ENCODE assay signal across 10 cellular contexts in the genomic region with DNA sequence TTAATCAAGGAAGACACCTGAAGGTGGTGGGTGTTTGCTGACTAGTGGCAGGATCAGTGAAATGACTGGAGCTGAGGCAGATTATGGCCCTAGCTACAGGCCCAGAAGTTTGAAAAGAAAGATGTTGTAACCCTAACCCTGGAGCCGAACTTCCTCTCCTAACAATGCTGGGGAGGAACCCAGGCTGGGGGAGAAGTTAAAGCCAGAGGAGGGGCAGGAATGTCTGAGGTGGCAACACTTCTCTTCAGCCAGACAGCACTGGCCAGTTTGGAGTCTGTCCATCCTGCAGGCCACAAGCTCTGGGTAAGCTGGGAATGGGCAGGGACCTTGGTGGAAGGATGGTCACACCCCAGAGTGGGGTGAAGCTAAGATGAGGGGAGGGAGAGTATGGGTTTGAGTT. TPM values are rescaled to one million over a fixed set of nuclear protein-coding genes. Genes with fewer than 3 reads are reported as not detected.
DNase-seq lines count a peak whose midpoint lies in the region; ATAC-seq and TF ChIP-seq lines count a peak whose summit lies in the region.
"Had no signal": no experiment of that assay in that cellular context is flagged by ENCODE, and none has a peak within 500 bp of the region (broad histone marks: within the 10 kb centered on the region; RNA-seq: fewer than 3 reads in every experiment).

LST1 (plus strand) TSS at position 265 of the 400 bp plus-strand sequence. CDS start 1,023 bp downstream, outside the sequence.

- H3K36me3 ChIP-seq in lower lobe of right lung: no peaks in the 10 kb centered on the region
- H3K36me3 ChIP-seq: esophagus squamous epithelium had no signal

- H3K27ac ChIP-seq in lower lobe of right lung: peak within 1 kb of the TSS; percentile 64

- H3K27me3 Mint-ChIP-seq in stimulated activated naive CD8-positive, alpha-beta T cell treated with anti-CD3 and anti-CD28 coated beads, Interleukin-15, Interleukin-2, amounts not matched to agents 100 ng/mL and 50 ng/mL, for 24 hours: no peaks in the 10 kb centered on the region
- H3K27me3 Mint-ChIP-seq in activated CD4-positive, alpha-beta memory T cell treated with anti-CD3 and anti-CD28 coated beads, Interleukin-2, amount 10 ng/mL, durations not matched to agents 7 days and 5 days: no peaks in the 10 kb centered on the region
- H3K27me3 Mint-ChIP-seq in mesothelial cell of epicardium (ENCODE audit: low read depth): peaks cover 10% of the 10 kb centered on the region

- peaks cover 9% of the 10 kb centered on the region for H3K36me3 Mint-ChIP-seq in stimulated activated naive CD8-positive, alpha-beta T cell treated with anti-CD3 and anti-CD28 coated beads, Interleukin-15, Interleukin-2, amounts not matched to agents 100 ng/mL and 50 ng/mL, for 24 hours (ENCODE audit: low read depth)
- peaks cover 52% of the 10 kb centered on the region for H3K36me3 Mint-ChIP-seq in activated CD4-positive, alpha-beta memory T cell treated with anti-CD3 and anti-CD28 coated beads, Interleukin-2, amount 10 ng/mL, durations not matched to agents 7 days and 5 days (ENCODE audit: low read depth)
- no peaks in the 10 kb centered on the region for H3K36me3 Mint-ChIP-seq in mesothelial cell of epicardium

- peak within 1 kb of the TSS; percentile 78 for H3K4me3 Mint-ChIP-seq in stimulated activated naive CD8-positive, alpha-beta T cell treated with anti-CD3 and anti-CD28 coated beads, Interleukin-15, Interleukin-2, amounts not matched to agents 100 ng/mL and 50 ng/mL, for 24 hours
- peak within 1 kb of the TSS; percentile 74 for H3K4me3 Mint-ChIP-seq in activated CD4-positive, alpha-beta memory T cell treated with anti-CD3 and anti-CD28 coated beads, Interleukin-2, amount 10 ng/mL, durations not matched to agents 7 days and 5 days
- no peak within 1 kb of the TSS for H3K4me3 Mint-ChIP-seq in mesothelial cell of epicardium

- no peaks in the 10 kb centered on the region for H3K27me3 ChIP-seq in lower lobe of right lung (ENCODE audit: low read depth)

- H3K4me1 Mint-ChIP-seq in stimulated activated naive CD8-positive, alpha-beta T cell treated with anti-CD3 and anti-CD28 coated beads, Interleukin-15, Interleukin-2, amounts not matched to agents 100 ng/mL and 50 ng/mL, for 24 hours (ENCODE audit: low read depth): peaks cover 78% of the 10 kb centered on the region
- peaks cover 75% of the 10 kb centered on the region for H3K4me1 Mint-ChIP-seq in activated CD4-positive, alpha-beta memory T cell treated with anti-CD3 and anti-CD28 coated beads, Interleukin-2, amount 10 ng/mL, durations not matched to agents 7 days and 5 days
- peaks cover 9% of the 10 kb centered on the region for H3K4me1 Mint-ChIP-seq in mesothelial cell of epicardium

- no peaks in the 10 kb centered on the region for H3K9me3 ChIP-seq in lower lobe of right lung
- H3K9me3 ChIP-seq: esophagus squamous epithelium had no signal

- DNase-seq in stimulated activated naive CD8-positive, alpha-beta T cell treated with anti-CD3 and anti-CD28 coated beads, Interleukin-15, Interleukin-2, amounts not matched to agents 100 U/mL and 50 U/mL, for 24 hours: no peak
- no peak for DNase-seq in activated CD4-positive, alpha-beta memory T cell treated with anti-CD3 and anti-CD28 coated beads, Interleukin-2, amount 10 ng/mL, durations not matched to agents 7 days and 5 days
- DNase-seq in lower lobe of right lung (no peak), mesothelial cell of epicardium (ENCODE audit: low spot score in 2 of 2, unreplicated experiment in 2 of 2) (no peak), OCI-M2 (lab: John Stamatoyannopoulos, UW; ENCODE audit: unreplicated experiment) (no peak), amniotic stem cell (lab: John Stamatoyannopoulos, UW) (no peak)
- DNase-seq: esophagus squamous epithelium had no signal

- TF ChIP-seq CTCF in lower lobe of right lung (IDR thresholded peaks at IDR 0.05): no peak
- TF ChIP-seq CTCF in mesothelial cell of epicardium (IDR thresholded peaks at IDR 0.05; ENCODE audit: unreplicated experiment): no peak

- peak within 1 kb of the TSS; percentile 44 for H3K4me3 ChIP-seq in lower lobe of right lung

- POLR2A ChIA-PET in activated CD4-positive, alpha-beta memory T cell treated with anti-CD3 and anti-CD28 coated beads, Interleukin-2, amount 10 ng/mL, durations not matched to agents 7 days and 5 days (lab: Charles Lee): interaction anchor here (0.8 to 36.9 kb wide), 11 partner anchors 1 to 221 kb away, joined by 3 to 1578 read pairs (median 6); partner anchors contain the start of genes ABHD16A, ATP6V1G2, DDX39B and GPANK1

- H3K27ac Mint-ChIP-seq in stimulated activated naive CD8-positive, alpha-beta T cell treated with anti-CD3 and anti-CD28 coated beads, Interleukin-15, Interleukin-2, amounts not matched to agents 100 ng/mL and 50 ng/mL, for 24 hours: peak within 1 kb of the TSS; percentile 93
- peak within 1 kb of the TSS; percentile 98 for H3K27ac Mint-ChIP-seq in activated CD4-positive, alpha-beta memory T cell treated with anti-CD3 and anti-CD28 coated beads, Interleukin-2, amount 10 ng/mL, durations not matched to agents 7 days and 5 days
- H3K27ac Mint-ChIP-seq in mesothelial cell of epicardium: no peak within 1 kb of the TSS

- H3K4me1 ChIP-seq in lower lobe of right lung: peaks cover 40% of the 10 kb centered on the region

- CTCF ChIA-PET in activated CD4-positive, alpha-beta memory T cell treated with anti-CD3 and anti-CD28 coated beads, Interleukin-2, amount 10 ng/mL, durations not matched to agents 7 days and 5 days (lab: Charles Lee): interaction anchor here (0.6 to 18.7 kb wide), 6 partner anchors 9 to 245 kb away, joined by 4 to 640 read pairs (median 66); partner anchors contain the start of genes ATP6V1G2, BAG6, DDX39B and LTA

- no peak for ATAC-seq in stimulated activated naive CD8-positive, alpha-beta T cell treated with anti-CD3 and anti-CD28 coated beads, Interleukin-15, Interleukin-2, amounts not matched to agents 100 U/mL and 50 U/mL, for 24 hours
- peak; percentile 50 to 66 for ATAC-seq in lower lobe of right lung
- ATAC-seq in HG03520 (IDR thresholded peaks at IDR 0.05; ENCODE audit: unreplicated experiment): no peak

- no peaks in the 10 kb centered on the region for H3K9me3 Mint-ChIP-seq in stimulated activated naive CD8-positive, alpha-beta T cell treated with anti-CD3 and anti-CD28 coated beads, Interleukin-15, Interleukin-2, amounts not matched to agents 100 ng/mL and 50 ng/mL, for 24 hours
- no peaks in the 10 kb centered on the region for H3K9me3 Mint-ChIP-seq in activated CD4-positive, alpha-beta memory T cell treated with anti-CD3 and anti-CD28 coated beads, Interleukin-2, amount 10 ng/mL, durations not matched to agents 7 days and 5 days
- H3K9me3 Mint-ChIP-seq in mesothelial cell of epicardium: no peaks in the 10 kb centered on the region

- intact Hi-C loops in lower lobe of right lung (cut with DNase I): no loop called here

RNA-seq across cellular contexts. Expression of gene LST1, which starts in this region (rescaled TPM):
- total RNA-seq in activated CD4-positive, alpha-beta memory T cell treated with anti-CD3 and anti-CD28 coated beads, Interleukin-2, amount 10 ng/mL, durations not matched to agents 7 days and 5 days: 10 to 100 TPM; 69.8 to 74.5 TPM
- total RNA-seq in lower lobe of right lung (127 TPM), mesothelial cell of epicardium (0.60 to 0.77 TPM in 2 of 3 replicates, not detected in the other)
- total RNA-seq: NCI-H460 had no signal

Comparison
In these comparisons a context has a peak if more than half of its experiments do, and no peak if none do; other contexts are left out.
1. RNA of gene LST1 (total RNA-seq): 127 TPM in lower lobe of right lung (single experiment) and 69.8 to 74.5 TPM in activated CD4-positive, alpha-beta memory T cell treated with anti-CD3 and anti-CD28 coated beads, Interleukin-2, amount 10 ng/mL, durations not matched to agents 7 days and 5 days; 0.60 to 0.77 TPM in mesothelial cell of epicardium; every median in the first group is over 10 times any median in the second.
2. ATAC-seq: peak in lower lobe of right lung (2 of 2); none in stimulated activated naive CD8-positive, alpha-beta T cell treated with anti-CD3 and anti-CD28 coated beads, Interleukin-15, Interleukin-2, amounts not matched to agents 100 U/mL and 50 U/mL, for 24 hours (single experiment) and HG03520 (single experiment).